In the genomic region with DNA sequence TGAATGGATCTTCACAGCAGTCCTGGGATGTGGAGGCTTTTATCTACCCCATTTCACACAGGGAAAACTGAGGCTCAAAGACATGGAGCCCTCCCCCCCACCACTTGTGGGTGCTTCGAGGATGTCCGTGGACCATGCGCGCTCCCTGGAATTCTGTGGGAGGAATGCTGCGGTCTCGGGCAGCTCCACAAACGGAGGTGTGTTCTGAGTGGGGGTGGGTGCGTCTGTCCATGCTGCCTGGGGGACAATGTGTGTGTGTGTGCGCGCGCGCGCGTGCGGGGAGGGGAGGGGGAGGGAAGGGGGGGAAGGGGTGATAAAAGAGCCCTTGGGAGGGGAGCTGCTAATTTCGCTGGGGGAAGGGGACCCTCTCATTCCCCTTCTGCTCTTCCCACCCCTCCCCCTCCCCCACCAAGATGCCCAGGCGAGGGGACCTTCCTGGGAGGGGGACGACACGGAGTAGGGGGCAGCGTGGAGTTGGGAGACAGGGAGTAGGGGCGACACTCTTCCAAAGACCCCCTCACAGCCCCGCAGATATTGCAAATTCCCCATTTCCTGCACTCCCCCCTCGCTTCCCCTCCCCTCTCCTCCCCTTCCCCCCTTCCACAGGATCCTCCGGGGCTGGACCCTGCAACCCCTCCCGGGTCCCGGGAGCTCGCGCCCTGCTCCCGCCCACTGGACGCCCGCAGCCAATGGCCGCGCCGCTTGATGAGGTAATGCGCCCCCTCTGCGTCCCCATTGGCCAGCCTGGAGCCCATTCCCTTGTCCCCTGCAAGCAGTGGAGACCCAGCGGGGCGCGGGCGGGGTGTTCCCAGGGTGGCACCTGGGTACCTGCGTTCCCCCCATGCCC, we compare ENCODE assay signal across 9 cellular contexts. TPM values are rescaled to one million over a fixed set of nuclear protein-coding genes. Genes with fewer than 3 reads are reported as not detected.
DNase-seq lines count a peak whose midpoint lies in the region; ATAC-seq, FAIRE-seq and TF ChIP-seq lines count a peak whose summit lies in the region.
"Had no signal": no experiment of that assay in that cellular context is flagged by ENCODE, and none has a peak within 500 bp of the region (broad histone marks: within the 10 kb centered on the region; RNA-seq: fewer than 3 reads in every experiment).

No MANE protein-coding gene starts in this region.

- H3K4me1 Mint-ChIP-seq in immature natural killer cell = no peaks in the 10 kb centered on the region

- TF ChIP-seq EP300 in A549 (IDR thresholded peaks at IDR 0.05) = no peak

- peaks cover 0 to 1% (median 0%) of the 10 kb centered on the region in 6 donors for H3K9me3 Mint-ChIP-seq in immature natural killer cell

- H3K27me3 Mint-ChIP-seq in immature natural killer cell (ENCODE audit: low read depth in 3 of 3) = peaks cover 5 to 12% (median 11%) of the 10 kb centered on the region in 3 donors

- H3K4me3 Mint-ChIP-seq in immature natural killer cell = no peak overlapping the region

- no peaks in the 10 kb centered on the region for H3K36me3 Mint-ChIP-seq in immature natural killer cell

- no peak for FAIRE-seq in A549 (lab: Jason Lieb, UNC)

- H3K4me3 ChIP-seq in A549 (peak overlapping the region; percentile 63), iPS DF 6.9 (ENCODE audit: low read length) (peak overlapping the region; percentile 70)
- H3K4me3 ChIP-seq: heart right ventricle had no signal

- no peak overlapping the region for H3K27ac Mint-ChIP-seq in immature natural killer cell

- POLR2A ChIA-PET in A549 (lab: Yijun Ruan, JAX) = interaction anchor here (0.6 kb wide), 2 partner anchors 81 to 188 kb away, joined by 6 to 7 read pairs; no protein-coding TSS in a partner anchor
- POLR2A ChIA-PET in RWPE1 (lab: Yijun Ruan, JAX; ENCODE audit: low non-redundant PET) = no interaction called here

- TF ChIP-seq CTCF in A549 (IDR thresholded peaks at IDR 0.05) (no peak), RWPE1 (conservative IDR thresholded peaks at IDR 0.05; ENCODE audit: low read depth) (no peak)

- no peak for TF ChIP-seq RAD21 in A549 (conservative IDR thresholded peaks at IDR 0.05 in 1 of 2, IDR thresholded peaks at IDR 0.05 in 1 of 2)

- peak overlapping the region; percentile 98 for H3K4me2 ChIP-seq in A549

- H3K4me1 ChIP-seq in A549 = peaks cover 25% of the 10 kb centered on the region
- H3K4me1 ChIP-seq in iPS DF 6.9 (ENCODE audit: control insufficient read depth, insufficient read depth, low read length) = no peaks in the 10 kb centered on the region
- H3K4me1 ChIP-seq: heart right ventricle had no signal

- TF ChIP-seq POLR2A in A549 (IDR thresholded peaks at IDR 0.05; ENCODE audit: low read length) = no peak

- no peaks in the 10 kb centered on the region for H3K36me3 ChIP-seq in iPS DF 6.9 (ENCODE audit: control insufficient read depth, insufficient read depth, low read length)
- H3K36me3 ChIP-seq: heart right ventricle had no signal

- DNase-seq in A549 (ENCODE audit: low read depth in 1 of 2, low spot score in 1 of 2) = peak; percentile 65 to 92
- peak; percentile 81 for DNase-seq in H4 (ENCODE audit: low spot score)
- DNase-seq in RWPE1 (ENCODE audit: low spot score) = peak; percentile 72
- peak; percentile 67 for DNase-seq in iPS DF 6.9 (ENCODE audit: low read depth, low spot score)
- no peak for DNase-seq in immature natural killer cell
- DNase-seq in activated CD8-positive, alpha-beta memory T cell treated with anti-CD3 and anti-CD28 coated beads, Interleukin-2, amount 50 U/mL, for 4 hours = no peak
- no peak for DNase-seq in T1000 (lab: John Stamatoyannopoulos, UW)
- DNase-seq in NCI-H128 (lab: John Stamatoyannopoulos, UW; ENCODE audit: unreplicated experiment) = no peak
- DNase-seq: heart right ventricle had no signal

- WGBS in A549 (ENCODE audit: missing lambda C conversion rate) = 0% methylated on average over 1 of the region's 41 CpGs
- no CpG with 5 or more reads among the region's 41 CpGs for WGBS in iPS DF 6.9 (ENCODE audit: insufficient coverage, insufficient read length)

- CTCF ChIA-PET in A549 (lab: Yijun Ruan, JAX) = interaction anchor here (1.9 kb wide), 1 partner anchor 10 kb away, joined by 5 read pairs; no protein-coding TSS in a partner anchor
- CTCF ChIA-PET in RWPE1 (lab: Yijun Ruan, JAX) = no interaction called here

- ATAC-seq in A549 = peak; percentile 88 to 92

- H3K9me3 ChIP-seq in A549 (no peaks in the 10 kb centered on the region), iPS DF 6.9 (ENCODE audit: control insufficient read depth, insufficient read depth, low read length) (no peaks in the 10 kb centered on the region)
- H3K9me3 ChIP-seq: heart right ventricle had no signal

- no peaks in the 10 kb centered on the region for H3K27me3 ChIP-seq in iPS DF 6.9 (ENCODE audit: control insufficient read depth, insufficient read depth, low read length)

- H3K27ac ChIP-seq in A549 = peak overlapping the region; percentile 88 to 94
- no peak overlapping the region for H3K27ac ChIP-seq in RWPE1
- H3K27ac ChIP-seq in iPS DF 6.9 (ENCODE audit: low read length) = no peak overlapping the region
- H3K27ac ChIP-seq: heart right ventricle had no signal

TF ChIP-seq in A549, 52 proteins besides CTCF, POLR2A, EP300 and RAD21:
- no peak for TF ChIP-seq NPAS2 (CRISPR knock-in tag; IDR thresholded peaks at IDR 0.05; ENCODE audit: borderline replicate concordance)
- TF ChIP-seq JUN (IDR thresholded peaks at IDR 0.05) = 0 out of 5 replicates have a peak, but pooled peaks of 1 of the 2 experiments have one; percentile 19

RNA-seq across cellular contexts. Expression of gene ZNRF4, which starts 18.9 kb away (rescaled TPM):
- polyA plus RNA-seq in A549 (2011; rRNA removed) = not detected in 2 replicates
- polyA plus RNA-seq in A549 (2012; cell fraction: cytosol; rRNA removed) = not detected in 2 replicates
- polyA plus RNA-seq in A549 (2012; cell fraction: nucleus; rRNA removed) = 0.06 TPM in 1 of 2 replicates, not detected in the other
- not detected in 3 replicates for polyA plus RNA-seq in A549 (2017; fragmentation: RNase III; extraction: RNeasy Plus Mini Kit Qiagen cat#74134 plus additional on column Dnase treatment)
- polyA minus RNA-seq in A549 (2011; rRNA and poly(A)+ RNA removed) = not detected in 2 replicates
- total RNA-seq in H4 (2014; rRNA removed; shearing (Covaris generic)) = not detected in 2 replicates
- not detected for polyA plus RNA-seq in immature natural killer cell
- total RNA-seq: heart right ventricle had no signal
- polyA plus RNA-seq: heart right ventricle had no signal

Comparison
In these comparisons a context has a peak if more than half of its experiments do, and no peak if none do; other contexts are left out.
1. DNase-seq: peak in A549 (2 of 2), H4 (single experiment), RWPE1 (single experiment) and iPS DF 6.9 (single experiment); none in immature natural killer cell (0 of 3), activated CD8-positive, alpha-beta memory T cell treated with anti-CD3 and anti-CD28 coated beads, Interleukin-2, amount 50 U/mL, for 4 hours (single experiment), T1000 (single experiment) and NCI-H128 (single experiment).
2. H3K27ac ChIP-seq: peak in A549 (2 of 2); none in RWPE1 (single experiment) and iPS DF 6.9 (single experiment).